In the genomic region with DNA sequence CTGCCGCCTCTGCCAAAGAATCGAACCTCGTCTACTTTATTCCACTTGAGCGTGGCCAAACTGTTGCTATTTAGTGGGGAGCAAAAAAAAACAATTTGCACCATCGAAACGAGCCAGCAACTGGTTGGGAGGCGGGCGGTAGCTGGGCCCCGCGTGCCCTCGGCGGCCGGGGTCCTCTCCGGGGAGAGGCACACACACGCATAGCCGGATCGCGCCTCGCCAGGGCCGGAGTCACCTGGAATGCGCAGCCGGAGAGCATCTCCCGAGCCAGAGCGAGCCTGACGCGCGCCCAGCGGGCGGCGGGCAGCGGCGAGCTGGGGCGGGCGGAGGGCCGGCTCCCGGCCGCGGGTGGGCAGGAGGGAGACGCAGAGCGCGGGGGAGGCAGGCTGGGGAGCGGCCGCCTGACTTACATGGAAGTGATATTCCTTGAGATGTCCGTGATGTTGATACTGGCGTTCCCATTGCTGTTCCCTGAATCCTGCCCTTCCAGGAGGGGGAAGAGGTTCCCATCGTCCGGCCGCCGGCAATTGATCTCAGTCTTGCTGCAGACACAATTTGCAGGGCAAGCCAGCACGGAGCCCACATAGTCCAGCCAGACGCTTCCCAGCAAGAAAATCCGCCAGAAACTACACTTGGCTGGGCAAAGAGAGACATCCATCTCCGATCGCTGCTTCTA, we compare ENCODE assay signal across 9 cellular contexts. TPM values are rescaled to one million over a fixed set of nuclear protein-coding genes. Genes with fewer than 3 reads are reported as not detected.
A peak's percentile ranks its signal among the peaks of the same experiment; 100 is the strongest.
DNase-seq lines count a peak whose midpoint lies in the region; ATAC-seq and TF ChIP-seq lines count a peak whose summit lies in the region.
"Had no signal": no experiment of that assay in that cellular context is flagged by ENCODE, and none has a peak within 500 bp of the region (broad histone marks: within the 10 kb centered on the region; RNA-seq: fewer than 3 reads in every experiment).

No MANE protein-coding gene starts in this region.

- intact Hi-C loops in CD4-positive, alpha-beta memory T cell (cut with micrococcal nuclease) = no loop called here
- intact Hi-C loops in esophagus muscularis mucosa (cut with DNase I) (no loop called here), Caco-2 (cut with micrococcal nuclease; ENCODE audit: unreplicated experiment) (no loop called here)

- TF ChIP-seq CTCF in esophagus muscularis mucosa (IDR thresholded peaks at IDR 0.05) (no peak), Caco-2 (IDR thresholded peaks at IDR 0.05; ENCODE audit: insufficient read depth in 1 of 2, low read depth in 1 of 2, low read length in 1 of 2, severe bottlenecking in 1 of 2, unreplicated experiment in 1 of 2) (no peak)

- peak overlapping the region; percentile 30 to 80 (median 68) for H3K4me3 Mint-ChIP-seq in CD4-positive, alpha-beta memory T cell
- peak overlapping the region; percentile 48 to 80 (median 67) for H3K4me3 Mint-ChIP-seq in naive thymus-derived CD8-positive, alpha-beta T cell
- H3K4me3 Mint-ChIP-seq in Caco-2 (ENCODE audit: unreplicated experiment) = no peak overlapping the region

- no peak for DNase-seq in CD4-positive, alpha-beta memory T cell
- DNase-seq in NCI-H526 treated with DMSO at 0.1 percent for 48 hours (lab: John Stamatoyannopoulos, UW) = peak; percentile 16
- no peak for DNase-seq in esophagus muscularis mucosa (ENCODE audit: extremely low spot score)
- no peak for DNase-seq in naive thymus-derived CD8-positive, alpha-beta T cell
- no peak for DNase-seq in AML-193 (lab: John Stamatoyannopoulos, UW)
- no peak for DNase-seq in activated CD4-positive, CD25-positive, alpha-beta regulatory T cell treated with anti-CD3 and anti-CD28 coated beads, Interleukin-2, amount 50 U/mL, for 72 hours
- no peak for DNase-seq in Caco-2

- H3K9me3 Mint-ChIP-seq in CD4-positive, alpha-beta memory T cell = no peaks in the 10 kb centered on the region
- no peaks in the 10 kb centered on the region for H3K9me3 Mint-ChIP-seq in naive thymus-derived CD8-positive, alpha-beta T cell
- no peaks in the 10 kb centered on the region for H3K9me3 Mint-ChIP-seq in Caco-2 (ENCODE audit: unreplicated experiment)

- no peaks in the 10 kb centered on the region for H3K36me3 Mint-ChIP-seq in CD4-positive, alpha-beta memory T cell
- no peaks in the 10 kb centered on the region for H3K36me3 Mint-ChIP-seq in naive thymus-derived CD8-positive, alpha-beta T cell
- no peaks in the 10 kb centered on the region for H3K36me3 Mint-ChIP-seq in Caco-2 (ENCODE audit: insufficient read depth, unreplicated experiment)

- under 1% methylated on average over 28 of the region's 54 CpGs for WGBS in esophagus muscularis mucosa

- no TSS peak for BruUV-seq in Caco-2 (replicated peaks; lab: Mats Ljungman, UMichigan)

- H3K27ac Mint-ChIP-seq in CD4-positive, alpha-beta memory T cell = no peak overlapping the region
- H3K27ac Mint-ChIP-seq in naive thymus-derived CD8-positive, alpha-beta T cell = peak overlapping the region in 1 of 10 donors; percentile 34
- H3K27ac Mint-ChIP-seq in Caco-2 (ENCODE audit: unreplicated experiment) = no peak overlapping the region

- TF ChIP-seq POLR2A in esophagus muscularis mucosa (IDR thresholded peaks at IDR 0.05; ENCODE audit: low read depth) = no peak

- peaks cover 12% of the 10 kb centered on the region for H3K4me1 ChIP-seq in CD4-positive, alpha-beta memory T cell (ENCODE audit: insufficient read depth, low read length)
- H3K4me1 ChIP-seq in esophagus muscularis mucosa (peaks cover 20 to 35% (median 33%) of the 10 kb centered on the region in 4 donors), Caco-2 (no peaks in the 10 kb centered on the region)

- no peak for TF ChIP-seq EP300 in esophagus muscularis mucosa (IDR thresholded peaks at IDR 0.05)

- no peaks in the 10 kb centered on the region for H3K9me3 ChIP-seq in CD4-positive, alpha-beta memory T cell (ENCODE audit: control insufficient read depth in 1 of 2, low read length in 2 of 2)
- H3K9me3 ChIP-seq in esophagus muscularis mucosa = no peaks in the 10 kb centered on the region
- no peaks in the 10 kb centered on the region for H3K9me3 ChIP-seq in Caco-2
- H3K9me3 ChIP-seq: body of pancreas had no signal

- H3K36me3 ChIP-seq in CD4-positive, alpha-beta memory T cell (ENCODE audit: insufficient read depth, low read length) = no peaks in the 10 kb centered on the region
- H3K36me3 ChIP-seq in esophagus muscularis mucosa (no peaks in the 10 kb centered on the region), Caco-2 (ENCODE audit: control insufficient read depth, insufficient read depth, low read length) (no peaks in the 10 kb centered on the region)

- POLR2A ChIA-PET in CD4-positive, alpha-beta memory T cell (lab: Charles Lee; ENCODE audit: partially characterized antibody) = no interaction called here
- POLR2A ChIA-PET in naive thymus-derived CD8-positive, alpha-beta T cell (lab: Charles Lee) = no interaction called here
- POLR2A ChIA-PET in Caco-2 (lab: Charles Lee) = no interaction called here

- peaks cover 12 to 28% (median 18%) of the 10 kb centered on the region in 4 donors for H3K4me1 Mint-ChIP-seq in CD4-positive, alpha-beta memory T cell
- peaks cover 8 to 32% (median 21%) of the 10 kb centered on the region in 4 donors for H3K4me1 Mint-ChIP-seq in naive thymus-derived CD8-positive, alpha-beta T cell
- no peaks in the 10 kb centered on the region for H3K4me1 Mint-ChIP-seq in Caco-2 (ENCODE audit: low read depth, unreplicated experiment)

- no peak for ATAC-seq in naive thymus-derived CD8-positive, alpha-beta T cell
- no peak for ATAC-seq in GM18519 (IDR thresholded peaks at IDR 0.05; ENCODE audit: low FRiP score, unreplicated experiment)
- ATAC-seq: body of pancreas had no signal

- peaks cover 6% of the 10 kb centered on the region for H3K27me3 ChIP-seq in CD4-positive, alpha-beta memory T cell (ENCODE audit: insufficient read depth, low read length)
- H3K27me3 ChIP-seq in esophagus muscularis mucosa = peaks cover 0 to 84% (median 36%) of the 10 kb centered on the region in 4 donors
- no peaks in the 10 kb centered on the region for H3K27me3 ChIP-seq in Caco-2 (replicated peaks; ENCODE audit: control insufficient read depth, insufficient read depth, low read length)

- H3K27ac ChIP-seq in CD4-positive, alpha-beta memory T cell (ENCODE audit: low read depth, low read length) = no peak overlapping the region
- no peak overlapping the region for H3K27ac ChIP-seq in esophagus muscularis mucosa (replicated peaks in 1 of 4)
- H3K27ac ChIP-seq: body of pancreas had no signal

- CTCF ChIA-PET in CD4-positive, alpha-beta memory T cell (lab: Charles Lee; ENCODE audit: partially characterized antibody) = interaction anchor here (3.2 kb wide), 1 partner anchor 11 kb away, joined by 15 read pairs; no protein-coding TSS in a partner anchor
- CTCF ChIA-PET in Caco-2 (lab: Charles Lee) = no interaction called here

- no peak overlapping the region for H3K4me3 ChIP-seq in CD4-positive, alpha-beta memory T cell (ENCODE audit: low read length in 2 of 2)
- H3K4me3 ChIP-seq in esophagus muscularis mucosa = peak overlapping the region; percentile 45 to 52 (median 47)
- H3K4me3 ChIP-seq in Caco-2 (ENCODE audit: low read depth, low read length) = no peak overlapping the region
- H3K4me3 ChIP-seq: body of pancreas had no signal

- peaks cover 51 to 60% of the 10 kb centered on the region in 2 donors for H3K27me3 Mint-ChIP-seq in CD4-positive, alpha-beta memory T cell
- H3K27me3 Mint-ChIP-seq in naive thymus-derived CD8-positive, alpha-beta T cell = peaks cover 22 to 70% (median 57%) of the 10 kb centered on the region in 5 donors
- H3K27me3 Mint-ChIP-seq in Caco-2 (ENCODE audit: insufficient read depth, unreplicated experiment) = peaks cover 11% of the 10 kb centered on the region

RNA-seq across cellular contexts. Expression of gene NTRK3, which starts 0.9 kb away (rescaled TPM):
- under 1 TPM in 1 of 2 experiments, not detected in 1; 0.67 TPM for total RNA-seq in CD4-positive, alpha-beta memory T cell
- polyA plus RNA-seq in CD4-positive, alpha-beta memory T cell = not detected
- total RNA-seq in esophagus muscularis mucosa = 1 to 10 TPM; 1.7 to 6.3 (median 3.0) TPM
- not detected for total RNA-seq in naive thymus-derived CD8-positive, alpha-beta T cell
- polyA plus RNA-seq in naive thymus-derived CD8-positive, alpha-beta T cell = not detected
- not detected in 2 replicates for total RNA-seq in Caco-2 (2022)

Comparison
In these comparisons a context has a peak if more than half of its experiments do, and no peak if none do; other contexts are left out.
1. H3K4me3 ChIP-seq: peak in esophagus muscularis mucosa (4 of 4); none in CD4-positive, alpha-beta memory T cell (0 of 2) and Caco-2 (single experiment).